Comparison of ENCODE assay signal across 17 cellular contexts in genomic region chr17:1870592-1870991, GRCh38.
DNase-seq lines count a peak whose midpoint lies in the region; ATAC-seq lines count a peak whose summit lies in the region.
"Had no signal": no experiment of that assay in that cellular context is flagged by ENCODE, and none has a peak within 500 bp of the region (broad histone marks: within the 10 kb centered on the region; RNA-seq: fewer than 3 reads in every experiment).

No MANE protein-coding gene starts in this region.

- no peaks in the 10 kb centered on the region for H3K9me3 Mint-ChIP-seq in activated naive CD4-positive, alpha-beta T cell treated with anti-CD3 and anti-CD28 coated beads, Interleukin-2, amount 50 U/mL, for 24 hours
- H3K9me3 Mint-ChIP-seq in T-helper 1 cell treated with Interleukin-12 subunit alpha and Interleukin-12 subunit beta and Interleukin-4 antibody, amounts not matched to agents 30 μg/mL and 1 μg/mL, for 36 hours, result no peaks in the 10 kb centered on the region
- H3K9me3 Mint-ChIP-seq in central memory CD8-positive, alpha-beta T cell, result no peaks in the 10 kb centered on the region
- no peaks in the 10 kb centered on the region for H3K9me3 Mint-ChIP-seq in stimulated activated naive CD8-positive, alpha-beta T cell treated with anti-CD3 and anti-CD28 coated beads, Interleukin-15, amount 100 ng/mL, for 72 hours
- H3K9me3 Mint-ChIP-seq: endodermal cell, naive B cell had no signal

- H3K36me3 Mint-ChIP-seq in activated naive CD4-positive, alpha-beta T cell treated with anti-CD3 and anti-CD28 coated beads, Interleukin-2, amount 50 U/mL, for 24 hours, result peaks cover 23% of the 10 kb centered on the region
- peaks cover 45% of the 10 kb centered on the region for H3K36me3 Mint-ChIP-seq in T-helper 1 cell treated with Interleukin-12 subunit alpha and Interleukin-12 subunit beta and Interleukin-4 antibody, amounts not matched to agents 30 μg/mL and 1 μg/mL, for 36 hours (ENCODE audit: low read depth)
- peaks cover 36% of the 10 kb centered on the region for H3K36me3 Mint-ChIP-seq in central memory CD8-positive, alpha-beta T cell (ENCODE audit: insufficient read depth)

- peak; percentile 90 for ATAC-seq in central memory CD8-positive, alpha-beta T cell (replicated peaks; ENCODE audit: extremely low read depth, poor library complexity, severe bottlenecking)
- peak; percentile 80 for ATAC-seq in stimulated activated naive CD8-positive, alpha-beta T cell treated with anti-CD3 and anti-CD28 coated beads, Interleukin-15, amount 100 ng/mL, for 72 hours
- ATAC-seq in HG03175 (IDR thresholded peaks at IDR 0.05; ENCODE audit: unreplicated experiment), result no peak
- no peak for ATAC-seq in GM18517 (IDR thresholded peaks at IDR 0.05; ENCODE audit: unreplicated experiment)
- ATAC-seq: heart left ventricle had no signal

- H3K27ac Mint-ChIP-seq in activated naive CD4-positive, alpha-beta T cell treated with anti-CD3 and anti-CD28 coated beads, Interleukin-2, amount 50 U/mL, for 24 hours, result peak overlapping the region; percentile 99
- H3K27ac Mint-ChIP-seq in T-helper 1 cell treated with Interleukin-12 subunit alpha and Interleukin-12 subunit beta and Interleukin-4 antibody, amounts not matched to agents 30 μg/mL and 1 μg/mL, for 36 hours, result peak overlapping the region; percentile 94
- H3K27ac Mint-ChIP-seq in central memory CD8-positive, alpha-beta T cell (ENCODE audit: low read depth), result peak overlapping the region; percentile 26
- peak overlapping the region; percentile 76 to 100 for H3K27ac Mint-ChIP-seq in stimulated activated naive CD8-positive, alpha-beta T cell treated with anti-CD3 and anti-CD28 coated beads, Interleukin-15, amount 100 ng/mL, for 72 hours
- H3K27ac Mint-ChIP-seq: endodermal cell, naive B cell, progenitor cell of endocrine pancreas had no signal

- peaks cover 70% of the 10 kb centered on the region for H3K4me1 Mint-ChIP-seq in activated naive CD4-positive, alpha-beta T cell treated with anti-CD3 and anti-CD28 coated beads, Interleukin-2, amount 50 U/mL, for 24 hours
- H3K4me1 Mint-ChIP-seq in T-helper 1 cell treated with Interleukin-12 subunit alpha and Interleukin-12 subunit beta and Interleukin-4 antibody, amounts not matched to agents 30 μg/mL and 1 μg/mL, for 36 hours (ENCODE audit: low read depth), result peaks cover 63% of the 10 kb centered on the region
- peaks cover 39% of the 10 kb centered on the region for H3K4me1 Mint-ChIP-seq in central memory CD8-positive, alpha-beta T cell
- H3K4me1 Mint-ChIP-seq in stimulated activated naive CD8-positive, alpha-beta T cell treated with anti-CD3 and anti-CD28 coated beads, Interleukin-15, amount 100 ng/mL, for 72 hours, result peaks cover 61% of the 10 kb centered on the region
- H3K4me1 Mint-ChIP-seq: naive B cell had no signal

- peak overlapping the region; percentile 79 for H3K4me3 Mint-ChIP-seq in activated naive CD4-positive, alpha-beta T cell treated with anti-CD3 and anti-CD28 coated beads, Interleukin-2, amount 50 U/mL, for 24 hours
- peak overlapping the region; percentile 61 for H3K4me3 Mint-ChIP-seq in T-helper 1 cell treated with Interleukin-12 subunit alpha and Interleukin-12 subunit beta and Interleukin-4 antibody, amounts not matched to agents 30 μg/mL and 1 μg/mL, for 36 hours
- H3K4me3 Mint-ChIP-seq in central memory CD8-positive, alpha-beta T cell, result peak overlapping the region; percentile 12
- H3K4me3 Mint-ChIP-seq in stimulated activated naive CD8-positive, alpha-beta T cell treated with anti-CD3 and anti-CD28 coated beads, Interleukin-15, amount 100 ng/mL, for 72 hours, result peak overlapping the region; percentile 70 to 84
- H3K4me3 Mint-ChIP-seq: endodermal cell, naive B cell had no signal

- DNase-seq in activated naive CD4-positive, alpha-beta T cell (lab: John Stamatoyannopoulos, UW), result no peak
- DNase-seq in central memory CD8-positive, alpha-beta T cell (ENCODE audit: low spot score in 2 of 2), result no peak
- no peak for DNase-seq in stimulated activated naive CD8-positive, alpha-beta T cell treated with anti-CD3 and anti-CD28 coated beads, Interleukin-15, amount 100 ng/mL, for 72 hours
- no peak for DNase-seq in superior temporal gyrus (ENCODE audit: extremely low spot score)
- DNase-seq: Calu3, endodermal cell, heart left ventricle, islet precursor cell, Karpas-422, naive B cell, NCI-H1105, thyroid gland had no signal

- no peaks in the 10 kb centered on the region for H3K27me3 Mint-ChIP-seq in activated naive CD4-positive, alpha-beta T cell treated with anti-CD3 and anti-CD28 coated beads, Interleukin-2, amount 50 U/mL, for 24 hours
- H3K27me3 Mint-ChIP-seq in T-helper 1 cell treated with Interleukin-12 subunit alpha and Interleukin-12 subunit beta and Interleukin-4 antibody, amounts not matched to agents 30 μg/mL and 1 μg/mL, for 36 hours (ENCODE audit: low read depth), result no peaks in the 10 kb centered on the region
- H3K27me3 Mint-ChIP-seq in central memory CD8-positive, alpha-beta T cell, result no peaks in the 10 kb centered on the region
- H3K27me3 Mint-ChIP-seq in stimulated activated naive CD8-positive, alpha-beta T cell treated with anti-CD3 and anti-CD28 coated beads, Interleukin-15, amount 100 ng/mL, for 72 hours, result no peaks in the 10 kb centered on the region
- H3K27me3 Mint-ChIP-seq: naive B cell, progenitor cell of endocrine pancreas had no signal

Comparison
In these comparisons a context has a peak if more than half of its experiments do, and no peak if none do; other contexts are left out.
1. H3K27ac Mint-ChIP-seq: peak in every context shown above with its lines; median percentile 99 in activated naive CD4-positive, alpha-beta T cell treated with anti-CD3 and anti-CD28 coated beads, Interleukin-2, amount 50 U/mL, for 24 hours; 94 in T-helper 1 cell treated with Interleukin-12 subunit alpha and Interleukin-12 subunit beta and Interleukin-4 antibody, amounts not matched to agents 30 μg/mL and 1 μg/mL, for 36 hours; 88 in stimulated activated naive CD8-positive, alpha-beta T cell treated with anti-CD3 and anti-CD28 coated beads, Interleukin-15, amount 100 ng/mL, for 72 hours; 26 in central memory CD8-positive, alpha-beta T cell.
2. H3K4me3 Mint-ChIP-seq: peak in every context shown above with its lines; median percentile 79 in activated naive CD4-positive, alpha-beta T cell treated with anti-CD3 and anti-CD28 coated beads, Interleukin-2, amount 50 U/mL, for 24 hours; 77 in stimulated activated naive CD8-positive, alpha-beta T cell treated with anti-CD3 and anti-CD28 coated beads, Interleukin-15, amount 100 ng/mL, for 72 hours; 61 in T-helper 1 cell treated with Interleukin-12 subunit alpha and Interleukin-12 subunit beta and Interleukin-4 antibody, amounts not matched to agents 30 μg/mL and 1 μg/mL, for 36 hours; 12 in central memory CD8-positive, alpha-beta T cell.
3. ATAC-seq: peak in central memory CD8-positive, alpha-beta T cell (single experiment) and stimulated activated naive CD8-positive, alpha-beta T cell treated with anti-CD3 and anti-CD28 coated beads, Interleukin-15, amount 100 ng/mL, for 72 hours (single experiment); none in HG03175 (single experiment) and GM18517 (single experiment).